Comparison of ENCODE assay signal across 39 cellular contexts in the genomic region with DNA sequence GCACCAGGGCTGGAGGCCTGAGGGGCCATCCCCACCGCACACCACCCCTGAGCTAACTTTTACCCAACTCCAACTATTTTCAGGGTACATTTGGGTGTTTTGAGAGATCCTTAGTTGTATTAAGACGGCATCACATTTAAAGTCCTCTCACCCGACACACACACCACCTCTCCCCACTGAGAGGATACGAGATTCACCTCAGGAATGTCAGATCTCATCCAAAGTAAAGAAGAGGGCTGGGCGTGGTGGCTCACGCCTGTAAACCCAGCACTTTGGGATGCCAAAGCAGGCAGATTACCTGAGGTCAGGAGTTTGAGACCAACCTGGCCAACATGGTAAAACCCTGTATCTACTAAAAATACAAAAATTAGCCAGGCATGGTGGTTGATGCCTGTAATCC.
"Had no signal": no experiment of that assay in that cellular context is flagged by ENCODE, and none has a peak within 500 bp of the region (broad histone marks: within the 10 kb centered on the region; RNA-seq: fewer than 3 reads in every experiment).

No MANE protein-coding gene starts in this region.

- H3K27ac ChIP-seq: adrenal gland, ascending aorta, body of pancreas, brain microvascular endothelial cell, breast epithelium, cardiac muscle cell had no signal

- H3K4me1 Mint-ChIP-seq: activated naive CD4-positive, alpha-beta T cell treated with anti-CD3 and anti-CD28 coated beads, Interleukin-2, amount 10 ng/mL, durations not matched to agents 7 days and 5 days; activated naive CD4-positive, alpha-beta T cell treated with anti-CD3 and anti-CD28 coated beads, Interleukin-2, amount 50 U/mL, for 24 hours; activated naive CD8-positive, alpha-beta T cell treated with anti-CD3 and anti-CD28 coated beads for 36 hours; activated naive CD8-positive, alpha-beta T cell treated with anti-CD3 and anti-CD28 coated beads, Interleukin-2, amount 10 ng/mL, durations not matched to agents 7 days and 5 days; activated naive CD8-positive, alpha-beta T cell treated with anti-CD3 and anti-CD28 coated beads, Interleukin-2, amount 50 U/mL, for 24 hours; activated T-helper 17 cell treated with anti-CD3 and anti-CD28 coated beads, Interleukin-2, amount 50 U/mL, for 72 hours; central memory CD8-positive, alpha-beta T cell had no signal

- ATAC-seq: activated naive CD4-positive, alpha-beta T cell treated with anti-CD3 and anti-CD28 coated beads, Interleukin-2, amount 50 U/mL, for 72 hours; activated naive CD8-positive, alpha-beta T cell treated with anti-CD3 and anti-CD28 coated beads, Interleukin-2, amount 50 U/mL, for 24 hours; activated T-cell treated with anti-CD3 and anti-CD28 coated beads, Interleukin-2, amount 50 U/mL, for 4 hours; activated T-cell treated with anti-CD3 and anti-CD28 coated beads, Interleukin-2, amount 50 U/mL, for 72 hours; activated T-helper 17 cell treated with anti-CD3 and anti-CD28 coated beads, Interleukin-2, amount 50 U/mL, for 72 hours; body of pancreas had no signal

- FAIRE-seq: astrocyte, bronchial epithelial cell had no signal

- H3K9me3 Mint-ChIP-seq: activated naive CD4-positive, alpha-beta T cell treated with anti-CD3 and anti-CD28 coated beads for 36 hours; activated naive CD4-positive, alpha-beta T cell treated with anti-CD3 and anti-CD28 coated beads, Interleukin-2, amount 10 ng/mL, durations not matched to agents 7 days and 5 days; activated naive CD4-positive, alpha-beta T cell treated with anti-CD3 and anti-CD28 coated beads, Interleukin-2, amount 50 U/mL, for 24 hours; activated naive CD4-positive, alpha-beta T cell treated with anti-CD3 and anti-CD28 coated beads, Interleukin-2, amount 50 U/mL, for 72 hours; activated naive CD8-positive, alpha-beta T cell treated with anti-CD3 and anti-CD28 coated beads for 36 hours; activated naive CD8-positive, alpha-beta T cell treated with anti-CD3 and anti-CD28 coated beads, Interleukin-2, amount 10 ng/mL, durations not matched to agents 7 days and 5 days; activated naive CD8-positive, alpha-beta T cell treated with anti-CD3 and anti-CD28 coated beads, Interleukin-2, amount 50 U/mL, for 24 hours; activated T-cell treated with anti-CD3 and anti-CD28 coated beads, Interleukin-2, amount 50 U/mL, for 24 hours; activated T-cell treated with anti-CD3 and anti-CD28 coated beads, Interleukin-2, amount 50 U/mL, for 4 hours; activated T-cell treated with anti-CD3 and anti-CD28 coated beads, Interleukin-2, amount 50 U/mL, for 72 hours; activated T-helper 1 cell treated with anti-CD3 and anti-CD28 coated beads, Interleukin-12 subunit alpha, Interleukin-12 subunit beta, Interleukin-2, Interleukin-4 antibody, amounts not matched to agents 30 ng/mL and 10 ng/mL and 1 ng/mL, durations not matched to agents 14 hours and 24 hours and 36 hours; activated T-helper 17 cell treated with anti-CD3 and anti-CD28 coated beads, Interleukin-2, amount 50 U/mL, for 72 hours; activated T-helper 2 cell treated with anti-CD3 and anti-CD28 coated beads, Interferon-gamma antibody, Interleukin-2, Interleukin-4, amounts not matched to agents 10 μg/mL and 5 μg/mL and 100 μg/mL, durations not matched to agents 14 hours and 24 hours and 36 hours; brain; central memory CD8-positive, alpha-beta T cell had no signal

- H3K36me3 ChIP-seq: adrenal gland, ascending aorta, brain microvascular endothelial cell, breast epithelium, cardiac muscle cell had no signal

- DNase-seq: activated effector memory CD4-positive, alpha-beta T cell treated with anti-CD3 and anti-CD28 coated beads, Interleukin-2, amount 50 U/mL, for 16 hours; activated effector memory CD4-positive, alpha-beta T cell treated with Interleukin-2 at 50 U/mL for 16 hours; activated gamma-delta T cell treated with Interleukin-2 at 50 U/mL for 16 hours; activated naive CD4-positive, alpha-beta T cell; activated naive CD4-positive, alpha-beta T cell treated with anti-CD3 and anti-CD28 coated beads for 36 hours; activated naive CD4-positive, alpha-beta T cell treated with anti-CD3 and anti-CD28 coated beads, Interleukin-2, amount 10 ng/mL, durations not matched to agents 7 days and 5 days; activated naive CD4-positive, alpha-beta T cell treated with anti-CD3 and anti-CD28 coated beads, Interleukin-2, amount 50 U/mL, for 16 hours; activated naive CD4-positive, alpha-beta T cell treated with Interleukin-2 at 50 U/mL for 16 hours; activated naive CD8-positive, alpha-beta T cell treated with anti-CD3 and anti-CD28 coated beads for 36 hours; activated naive CD8-positive, alpha-beta T cell treated with anti-CD3 and anti-CD28 coated beads, Interleukin-2, amount 10 ng/mL, durations not matched to agents 7 days and 5 days; activated naive CD8-positive, alpha-beta T cell treated with anti-CD3 and anti-CD28 coated beads, Interleukin-2, amount 50 U/mL, for 24 hours; activated T-cell treated with anti-CD3 and anti-CD28 coated beads for 4 hours; activated T-cell treated with anti-CD3 and anti-CD28 coated beads, Interleukin-2, amount 50 U/mL, for 1 hour; activated T-cell treated with anti-CD3 and anti-CD28 coated beads, Interleukin-2, amount 50 U/mL, for 24 hours; activated T-cell treated with anti-CD3 and anti-CD28 coated beads, Interleukin-2, amount 50 U/mL, for 4 hours; activated T-cell treated with anti-CD3 and anti-CD28 coated beads, Interleukin-2, amount 50 U/mL, for 48 hours; activated T-cell treated with anti-CD3 and anti-CD28 coated beads, Interleukin-2, amount 50 U/mL, for 72 hours; adrenal gland; amniotic stem cell; amygdala; anterior cingulate cortex; aorta; body of pancreas; brain microvascular endothelial cell; central memory CD4-positive, alpha-beta T cell; cerebellar nuclear complex had no signal

- H3K4me1 ChIP-seq: adrenal gland, ascending aorta, body of pancreas, breast epithelium had no signal

- H3K9me3 ChIP-seq: adrenal gland, ascending aorta, body of pancreas, breast epithelium had no signal

- H3K4me3 ChIP-seq: adrenal gland, ascending aorta, body of pancreas, breast epithelium, cardiac muscle cell had no signal

- H3K36me3 Mint-ChIP-seq: activated naive CD4-positive, alpha-beta T cell treated with anti-CD3 and anti-CD28 coated beads, Interleukin-2, amount 10 ng/mL, durations not matched to agents 7 days and 5 days; activated naive CD4-positive, alpha-beta T cell treated with anti-CD3 and anti-CD28 coated beads, Interleukin-2, amount 50 U/mL, for 24 hours; activated naive CD4-positive, alpha-beta T cell treated with anti-CD3 and anti-CD28 coated beads, Interleukin-2, amount 50 U/mL, for 72 hours; activated naive CD8-positive, alpha-beta T cell; activated naive CD8-positive, alpha-beta T cell treated with anti-CD3 and anti-CD28 coated beads for 36 hours; activated naive CD8-positive, alpha-beta T cell treated with anti-CD3 and anti-CD28 coated beads, Interleukin-2, amount 10 ng/mL, durations not matched to agents 7 days and 5 days; brain had no signal

- H3K27ac Mint-ChIP-seq: activated naive CD4-positive, alpha-beta T cell treated with anti-CD3 and anti-CD28 coated beads for 36 hours; activated naive CD4-positive, alpha-beta T cell treated with anti-CD3 and anti-CD28 coated beads, Interleukin-2, amount 10 ng/mL, durations not matched to agents 7 days and 5 days; activated naive CD4-positive, alpha-beta T cell treated with anti-CD3 and anti-CD28 coated beads, Interleukin-2, amount 50 U/mL, for 24 hours; activated naive CD4-positive, alpha-beta T cell treated with anti-CD3 and anti-CD28 coated beads, Interleukin-2, amount 50 U/mL, for 72 hours; activated naive CD8-positive, alpha-beta T cell; activated naive CD8-positive, alpha-beta T cell treated with anti-CD3 and anti-CD28 coated beads for 36 hours; activated naive CD8-positive, alpha-beta T cell treated with anti-CD3 and anti-CD28 coated beads, Interleukin-2, amount 10 ng/mL, durations not matched to agents 7 days and 5 days; activated naive CD8-positive, alpha-beta T cell treated with anti-CD3 and anti-CD28 coated beads, Interleukin-2, amount 50 U/mL, for 24 hours; activated T-cell treated with anti-CD3 and anti-CD28 coated beads, Interleukin-2, amount 50 U/mL, for 24 hours; activated T-cell treated with anti-CD3 and anti-CD28 coated beads, Interleukin-2, amount 50 U/mL, for 72 hours; activated T-helper 1 cell treated with anti-CD3 and anti-CD28 coated beads, Interleukin-12 subunit alpha, Interleukin-12 subunit beta, Interleukin-2, Interleukin-4 antibody, amounts not matched to agents 30 ng/mL and 10 ng/mL and 1 ng/mL, durations not matched to agents 14 hours and 24 hours and 36 hours; activated T-helper 17 cell treated with anti-CD3 and anti-CD28 coated beads, Interleukin-2, amount 50 U/mL, for 72 hours; activated T-helper 2 cell treated with anti-CD3 and anti-CD28 coated beads, Interferon-gamma antibody, Interleukin-2, Interleukin-4, amounts not matched to agents 10 μg/mL and 5 μg/mL and 100 μg/mL, durations not matched to agents 14 hours and 24 hours and 36 hours; brain had no signal

- H3K27me3 ChIP-seq: ascending aorta, brain microvascular endothelial cell had no signal

- H3K4me3 Mint-ChIP-seq: activated naive CD4-positive, alpha-beta T cell treated with anti-CD3 and anti-CD28 coated beads for 36 hours; activated naive CD4-positive, alpha-beta T cell treated with anti-CD3 and anti-CD28 coated beads, Interleukin-2, amount 10 ng/mL, durations not matched to agents 7 days and 5 days; activated naive CD4-positive, alpha-beta T cell treated with anti-CD3 and anti-CD28 coated beads, Interleukin-2, amount 50 U/mL, for 24 hours; activated naive CD8-positive, alpha-beta T cell; activated naive CD8-positive, alpha-beta T cell treated with anti-CD3 and anti-CD28 coated beads for 36 hours; activated naive CD8-positive, alpha-beta T cell treated with anti-CD3 and anti-CD28 coated beads, Interleukin-2, amount 10 ng/mL, durations not matched to agents 7 days and 5 days; activated naive CD8-positive, alpha-beta T cell treated with anti-CD3 and anti-CD28 coated beads, Interleukin-2, amount 50 U/mL, for 24 hours; activated T-cell treated with anti-CD3 and anti-CD28 coated beads, Interleukin-2, amount 50 U/mL, for 24 hours; activated T-cell treated with anti-CD3 and anti-CD28 coated beads, Interleukin-2, amount 50 U/mL, for 4 hours; activated T-cell treated with anti-CD3 and anti-CD28 coated beads, Interleukin-2, amount 50 U/mL, for 72 hours; activated T-helper 1 cell treated with anti-CD3 and anti-CD28 coated beads, Interleukin-12 subunit alpha, Interleukin-12 subunit beta, Interleukin-2, Interleukin-4 antibody, amounts not matched to agents 30 ng/mL and 10 ng/mL and 1 ng/mL, durations not matched to agents 14 hours and 24 hours and 36 hours; activated T-helper 17 cell treated with anti-CD3 and anti-CD28 coated beads, Interleukin-2, amount 50 U/mL, for 72 hours; brain; central memory CD8-positive, alpha-beta T cell had no signal
